23 cellular contexts compared by ENCODE assay signal in genomic region chr15:91862891-91863520, GRCh38. TPM values are rescaled to one million over a fixed set of nuclear protein-coding genes. Genes with fewer than 3 reads are reported as not detected.
DNase-seq lines count a peak whose midpoint lies in the region; TF ChIP-seq lines count a peak whose summit lies in the region.
"Had no signal": no experiment of that assay in that cellular context is flagged by ENCODE, and none has a peak within 500 bp of the region (broad histone marks: within the 10 kb centered on the region; RNA-seq: fewer than 3 reads in every experiment).

No MANE protein-coding gene starts in this region.

- H3K9me3 Mint-ChIP-seq in activated T-helper 1 cell treated with anti-CD3 and anti-CD28 coated beads, Interleukin-12 subunit alpha, Interleukin-12 subunit beta, Interleukin-2, Interleukin-4 antibody, amounts not matched to agents 30 ng/mL and 10 ng/mL and 1 ng/mL, durations not matched to agents 14 hours and 24 hours and 36 hours = no peaks in the 10 kb centered on the region
- H3K9me3 Mint-ChIP-seq: mesothelial cell of epicardium; T-helper 1 cell treated with Interleukin-12 subunit alpha and Interleukin-12 subunit beta and Interleukin-4 antibody, amounts not matched to agents 30 μg/mL and 1 μg/mL, for 36 hours had no signal

- H3K36me3 ChIP-seq in brain microvascular endothelial cell (replicated peaks) = no peaks in the 10 kb centered on the region
- H3K36me3 ChIP-seq: adrenal gland, stomach had no signal

- no peak overlapping the region for H3K27ac Mint-ChIP-seq in activated T-helper 1 cell treated with anti-CD3 and anti-CD28 coated beads, Interleukin-12 subunit alpha, Interleukin-12 subunit beta, Interleukin-2, Interleukin-4 antibody, amounts not matched to agents 30 ng/mL and 10 ng/mL and 1 ng/mL, durations not matched to agents 14 hours and 24 hours and 36 hours
- H3K27ac Mint-ChIP-seq: mesothelial cell of epicardium; T-helper 1 cell treated with Interleukin-12 subunit alpha and Interleukin-12 subunit beta and Interleukin-4 antibody, amounts not matched to agents 30 μg/mL and 1 μg/mL, for 36 hours had no signal

- peaks cover 86% of the 10 kb centered on the region for H3K4me1 Mint-ChIP-seq in activated T-helper 1 cell treated with anti-CD3 and anti-CD28 coated beads, Interleukin-12 subunit alpha, Interleukin-12 subunit beta, Interleukin-2, Interleukin-4 antibody, amounts not matched to agents 30 ng/mL and 10 ng/mL and 1 ng/mL, durations not matched to agents 14 hours and 24 hours and 36 hours (ENCODE audit: low read depth)
- H3K4me1 Mint-ChIP-seq: mesothelial cell of epicardium had no signal

- DNase-seq in NCI-H1417 (lab: John Stamatoyannopoulos, UW) (peak in 2 of 3 experiments; percentile 12 to 44), NCI-H1417 treated with DMSO at 0.1 percent for 48 hours (lab: John Stamatoyannopoulos, UW) (no peak), COR-L47 (lab: John Stamatoyannopoulos, UW) (peak; percentile 18), NCI-H2196 (lab: John Stamatoyannopoulos, UW; ENCODE audit: unreplicated experiment) (no peak), brain microvascular endothelial cell (no peak)
- no peak for DNase-seq in activated T-helper 1 cell treated with anti-CD3 and anti-CD28 coated beads, Interleukin-12 subunit alpha, Interleukin-12 subunit beta, Interleukin-2, Interleukin-4 antibody, amounts not matched to agents 30 ng/mL and 10 ng/mL and 1 ng/mL, durations not matched to agents 14 hours and 24 hours and 36 hours (ENCODE audit: low spot score)
- DNase-seq: 8988T; activated CD4-positive, alpha-beta T cell treated with anti-CD3 and anti-CD28 coated beads, Interleukin-2, amount 50 U/mL, for 1 hour; activated CD8-positive, alpha-beta memory T cell treated with anti-CD3 and anti-CD28 coated beads, Interleukin-2, amount 50 U/mL, for 48 hours; activated effector memory CD4-positive, alpha-beta T cell treated with anti-CD3 and anti-CD28 coated beads, Interleukin-2, amount 50 U/mL, for 16 hours; Calu3; effector memory CD4-positive, alpha-beta T cell; esophagus squamous epithelium; NCI-H1092 treated with DMSO at 0.1 percent for 48 hours; NCI-H2107; OCI-M1; stimulated activated CD4-positive, alpha-beta T cell treated with anti-CD3 and anti-CD28 coated beads, Interleukin-4, amount 100 ng/mL, for 24 hours; stomach had no signal

- peak overlapping the region; percentile 44 for H3K27ac ChIP-seq in angular gyrus (ENCODE audit: low read depth, low read length)
- peak overlapping the region; percentile 25 for H3K27ac ChIP-seq in layer of hippocampus (ENCODE audit: low read depth, low read length)
- H3K27ac ChIP-seq in brain microvascular endothelial cell = no peak overlapping the region
- H3K27ac ChIP-seq: adrenal gland had no signal

- H3K4me3 ChIP-seq in brain microvascular endothelial cell (ENCODE audit: low read depth, low read length) = no peak overlapping the region
- H3K4me3 ChIP-seq: adrenal gland, esophagus squamous epithelium had no signal

- H3K27me3 Mint-ChIP-seq in activated T-helper 1 cell treated with anti-CD3 and anti-CD28 coated beads, Interleukin-12 subunit alpha, Interleukin-12 subunit beta, Interleukin-2, Interleukin-4 antibody, amounts not matched to agents 30 ng/mL and 10 ng/mL and 1 ng/mL, durations not matched to agents 14 hours and 24 hours and 36 hours (ENCODE audit: insufficient read depth) = peaks cover 4% of the 10 kb centered on the region

- H3K27me3 ChIP-seq in layer of hippocampus (ENCODE audit: control insufficient read depth, insufficient read depth, low read length) (no peaks in the 10 kb centered on the region), brain microvascular endothelial cell (replicated peaks) (no peaks in the 10 kb centered on the region)
- H3K27me3 ChIP-seq: adrenal gland, esophagus squamous epithelium, stomach had no signal

- no peak for TF ChIP-seq CTCF in brain microvascular endothelial cell (IDR thresholded peaks at IDR 0.05; ENCODE audit: low read depth, low read length, missing control alignments)

- no peak overlapping the region for H3K4me3 Mint-ChIP-seq in activated T-helper 1 cell treated with anti-CD3 and anti-CD28 coated beads, Interleukin-12 subunit alpha, Interleukin-12 subunit beta, Interleukin-2, Interleukin-4 antibody, amounts not matched to agents 30 ng/mL and 10 ng/mL and 1 ng/mL, durations not matched to agents 14 hours and 24 hours and 36 hours
- H3K4me3 Mint-ChIP-seq: mesothelial cell of epicardium; T-helper 1 cell treated with Interleukin-12 subunit alpha and Interleukin-12 subunit beta and Interleukin-4 antibody, amounts not matched to agents 30 μg/mL and 1 μg/mL, for 36 hours had no signal

- intact Hi-C loops in activated T-helper 1 cell treated with anti-CD3 and anti-CD28 coated beads, Interleukin-12 subunit alpha, Interleukin-12 subunit beta, Interleukin-2, Interleukin-4 antibody, amounts not matched to agents 30 ng/mL and 10 ng/mL and 1 ng/mL, durations not matched to agents 14 hours and 24 hours and 36 hours (cut with micrococcal nuclease) = no loop called here

- peaks cover 6% of the 10 kb centered on the region for H3K36me3 Mint-ChIP-seq in activated T-helper 1 cell treated with anti-CD3 and anti-CD28 coated beads, Interleukin-12 subunit alpha, Interleukin-12 subunit beta, Interleukin-2, Interleukin-4 antibody, amounts not matched to agents 30 ng/mL and 10 ng/mL and 1 ng/mL, durations not matched to agents 14 hours and 24 hours and 36 hours (ENCODE audit: low read depth)
- H3K36me3 Mint-ChIP-seq: mesothelial cell of epicardium had no signal

- in situ Hi-C loops in brain microvascular endothelial cell (cut with HindIII; ENCODE audit: low pct_ligation_motif_present, low sequenced_read_pairs) = no loop called here

RNA-seq across cellular contexts. Expression of gene SLCO3A1, which starts 9.5 kb away (rescaled TPM):
- total RNA-seq in activated T-helper 1 cell treated with anti-CD3 and anti-CD28 coated beads, Interleukin-12 subunit alpha, Interleukin-12 subunit beta, Interleukin-2, Interleukin-4 antibody, amounts not matched to agents 30 ng/mL and 10 ng/mL and 1 ng/mL, durations not matched to agents 14 hours and 24 hours and 36 hours = 18.2 and 20.0 TPM in 2 replicates

Comparison
In these comparisons a context has a peak if more than half of its experiments do, and no peak if none do; other contexts are left out.
1. DNase-seq: peak in NCI-H1417 (2 of 3) and COR-L47 (single experiment); none in NCI-H1417 treated with DMSO at 0.1 percent for 48 hours (single experiment), NCI-H2196 (single experiment), brain microvascular endothelial cell (single experiment) and activated T-helper 1 cell treated with anti-CD3 and anti-CD28 coated beads, Interleukin-12 subunit alpha, Interleukin-12 subunit beta, Interleukin-2, Interleukin-4 antibody, amounts not matched to agents 30 ng/mL and 10 ng/mL and 1 ng/mL, durations not matched to agents 14 hours and 24 hours and 36 hours (single experiment).